Comparison of ENCODE assay signal across 8 cellular contexts in the genomic region with DNA sequence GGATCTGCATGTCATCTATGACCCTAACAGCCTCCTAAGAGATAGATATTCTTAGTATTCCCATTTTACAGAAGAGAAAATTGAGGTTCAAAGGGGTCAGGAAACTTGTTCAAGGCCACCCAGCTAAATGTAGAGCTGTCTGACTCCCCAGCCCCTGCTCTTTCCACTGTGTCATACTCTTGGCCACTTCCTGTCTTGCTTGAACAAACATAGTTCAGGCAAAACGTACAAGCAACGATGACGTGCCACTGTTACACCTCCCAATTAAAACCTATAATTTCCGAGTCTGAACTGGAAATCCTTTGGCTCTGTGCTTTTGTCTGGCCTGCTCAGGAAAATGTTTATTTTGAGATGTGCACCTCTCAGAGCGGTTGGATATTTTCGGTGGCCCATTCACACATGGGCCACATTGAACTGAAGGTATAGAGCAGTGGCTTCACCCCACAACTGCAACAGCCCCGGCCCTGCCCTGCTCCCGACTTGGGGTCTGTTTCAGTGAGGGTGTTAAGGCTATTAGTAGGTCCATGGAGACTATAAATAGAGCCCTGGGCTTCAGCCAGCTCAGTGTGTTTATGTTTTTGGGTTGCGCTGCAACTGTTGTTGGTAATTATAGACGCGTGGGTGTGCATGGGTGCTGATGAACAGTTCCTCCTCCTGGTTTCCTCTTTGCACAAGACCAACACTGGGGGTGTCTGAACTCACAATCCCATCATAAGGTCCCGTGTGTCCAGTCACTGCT.
A peak's percentile ranks its signal among the peaks of the same experiment; 100 is the strongest.
DNase-seq lines count a peak whose midpoint lies in the region; ATAC-seq and TF ChIP-seq lines count a peak whose summit lies in the region.

No MANE protein-coding gene starts in this region.

- H3K4me3 ChIP-seq in left lung = no peak overlapping the region
- H3K4me3 ChIP-seq in BE2C (ENCODE audit: low read depth, low read length) = no peak overlapping the region

- peaks cover 2% of the 10 kb centered on the region for H3K36me3 Mint-ChIP-seq in activated CD8-positive, alpha-beta T cell treated with anti-CD3 and anti-CD28 coated beads, Interleukin-2, amount 10 ng/mL, durations not matched to agents 7 days and 5 days (ENCODE audit: low read depth)

- intact Hi-C loops in left lung (cut with DNase I) = no loop called here

- H3K9me3 Mint-ChIP-seq in activated CD8-positive, alpha-beta T cell treated with anti-CD3 and anti-CD28 coated beads, Interleukin-2, amount 10 ng/mL, durations not matched to agents 7 days and 5 days (ENCODE audit: insufficient read depth) = no peaks in the 10 kb centered on the region

- DNase-seq in DMS53 treated with DMSO at 0.1 percent for 48 hours (lab: John Stamatoyannopoulos, UW; ENCODE audit: unreplicated experiment) (peak; percentile 33), left lung (peak; percentile 59 to 69), BE2C (no peak), globus pallidus (ENCODE audit: low spot score) (no peak), NCI-H187 (lab: John Stamatoyannopoulos, UW) (no peak)
- DNase-seq in activated CD8-positive, alpha-beta T cell treated with anti-CD3 and anti-CD28 coated beads, Interleukin-2, amount 10 ng/mL, durations not matched to agents 7 days and 5 days = peak; percentile 78

- H3K36me3 ChIP-seq in left lung (no peaks in the 10 kb centered on the region), BE2C (no peaks in the 10 kb centered on the region)

- TF ChIP-seq CTCF in left lung (IDR thresholded peaks at IDR 0.05) (no peak), BE2C (IDR thresholded peaks at IDR 0.05; ENCODE audit: low read depth, low read length) (no peak)

- H3K4me3 Mint-ChIP-seq in activated CD8-positive, alpha-beta T cell treated with anti-CD3 and anti-CD28 coated beads, Interleukin-2, amount 10 ng/mL, durations not matched to agents 7 days and 5 days = no peak overlapping the region

- CTCF ChIA-PET in activated CD8-positive, alpha-beta T cell treated with anti-CD3 and anti-CD28 coated beads, Interleukin-2, amount 10 ng/mL, durations not matched to agents 7 days and 5 days (lab: Charles Lee) = interaction anchor here (1.0 to 1.5 kb wide), 2 partner anchors 20 to 49 kb away, joined by 3 to 4 read pairs; no protein-coding TSS in a partner anchor

- POLR2A ChIA-PET in activated CD8-positive, alpha-beta T cell treated with anti-CD3 and anti-CD28 coated beads, Interleukin-2, amount 10 ng/mL, durations not matched to agents 7 days and 5 days (lab: Charles Lee) = no interaction called here

- H3K27ac ChIP-seq in left lung = peak overlapping the region; percentile 31 to 92

- H3K27me3 ChIP-seq in left lung (no peaks in the 10 kb centered on the region), BE2C (no peaks in the 10 kb centered on the region)

- ATAC-seq in GM21390 (IDR thresholded peaks at IDR 0.05; ENCODE audit: unreplicated experiment) (peak; percentile 79), HG03571 (IDR thresholded peaks at IDR 0.05; ENCODE audit: unreplicated experiment) (peak; percentile 67), left lung (peak; percentile 77)
- ATAC-seq in activated CD8-positive, alpha-beta T cell treated with anti-CD3 and anti-CD28 coated beads, Interleukin-2, amount 10 ng/mL, durations not matched to agents 7 days and 5 days = peak; percentile 78

- H3K9me3 ChIP-seq in left lung = no peaks in the 10 kb centered on the region
- no peaks in the 10 kb centered on the region for H3K9me3 ChIP-seq in BE2C

- H3K4me1 Mint-ChIP-seq in activated CD8-positive, alpha-beta T cell treated with anti-CD3 and anti-CD28 coated beads, Interleukin-2, amount 10 ng/mL, durations not matched to agents 7 days and 5 days (ENCODE audit: low read depth) = peaks cover 28% of the 10 kb centered on the region

- H3K4me1 ChIP-seq in left lung (peaks cover 0 to 47% of the 10 kb centered on the region in 2 donors), BE2C (no peaks in the 10 kb centered on the region)

- no peaks in the 10 kb centered on the region for H3K27me3 Mint-ChIP-seq in activated CD8-positive, alpha-beta T cell treated with anti-CD3 and anti-CD28 coated beads, Interleukin-2, amount 10 ng/mL, durations not matched to agents 7 days and 5 days (ENCODE audit: low read depth)

- peak overlapping the region; percentile 73 for H3K27ac Mint-ChIP-seq in activated CD8-positive, alpha-beta T cell treated with anti-CD3 and anti-CD28 coated beads, Interleukin-2, amount 10 ng/mL, durations not matched to agents 7 days and 5 days

Comparison
In these comparisons a context has a peak if more than half of its experiments do, and no peak if none do; other contexts are left out.
1. DNase-seq: peak in DMS53 treated with DMSO at 0.1 percent for 48 hours (single experiment), activated CD8-positive, alpha-beta T cell treated with anti-CD3 and anti-CD28 coated beads, Interleukin-2, amount 10 ng/mL, durations not matched to agents 7 days and 5 days (single experiment) and left lung (2 of 2); none in BE2C (single experiment), globus pallidus (single experiment) and NCI-H187 (0 of 2).
2. Peak in every context shown above with its lines, with median percentiles within 50 percentile points of each other: ATAC-seq.